24 cellular contexts compared by ENCODE assay signal in genomic region chr13:43031881-43032280, GRCh38. TPM values are rescaled to one million over a fixed set of nuclear protein-coding genes. Genes with fewer than 3 reads are reported as not detected.
DNase-seq lines count a peak whose midpoint lies in the region; ATAC-seq and TF ChIP-seq lines count a peak whose summit lies in the region.
"Had no signal": no experiment of that assay in that cellular context is flagged by ENCODE, and none has a peak within 500 bp of the region (broad histone marks: within the 10 kb centered on the region; RNA-seq: fewer than 3 reads in every experiment).

No MANE protein-coding gene starts in this region.

- TF ChIP-seq CTCF in AG10803 (conservative IDR thresholded peaks at IDR 0.05; ENCODE audit: low read length) (no peak), NB4 (IDR thresholded peaks at IDR 0.05; ENCODE audit: low read depth, low read length) (no peak), endothelial cell (IDR thresholded peaks at IDR 0.05; ENCODE audit: unreplicated experiment) (no peak), thyroid gland (IDR thresholded peaks at IDR 0.05) (no peak)

- H3K9ac ChIP-seq in mesenchymal stem cell (ENCODE audit: low read length), result no peak overlapping the region
- H3K9ac ChIP-seq: BLaER1, SK-N-SH had no signal

- H2BK120ac ChIP-seq in mesenchymal stem cell (ENCODE audit: low read depth, low read length), result no peak overlapping the region

- no peaks in the 10 kb centered on the region for H3K9me3 Mint-ChIP-seq in endothelial cell (ENCODE audit: unreplicated experiment)
- H3K9me3 Mint-ChIP-seq: CD4-positive, alpha-beta T cell had no signal

- 95% methylated on average over 4 of the region's 4 CpGs for WGBS in mesenchymal stem cell
- WGBS in thyroid gland, 2 donors, result 79 to 88% methylated on average over 4 of the region's 4 CpGs

- no peak overlapping the region for H3K23ac ChIP-seq in mesenchymal stem cell (ENCODE audit: low read length in 2 of 2)

- no peak for ATAC-seq in GM19455 (IDR thresholded peaks at IDR 0.05; ENCODE audit: unreplicated experiment)
- ATAC-seq: GM12878 had no signal

- H3K4me1 ChIP-seq in mesenchymal stem cell (ENCODE audit: control insufficient read depth, insufficient read depth, low read depth, low read length), result peaks cover 1% of the 10 kb centered on the region
- peaks cover 15 to 26% of the 10 kb centered on the region in 2 donors for H3K4me1 ChIP-seq in thyroid gland
- H3K4me1 ChIP-seq: BLaER1 had no signal

- no peaks in the 10 kb centered on the region for H3K4me1 Mint-ChIP-seq in endothelial cell (ENCODE audit: unreplicated experiment)

- no peaks in the 10 kb centered on the region for H3K27me3 Mint-ChIP-seq in endothelial cell (ENCODE audit: unreplicated experiment)
- H3K27me3 Mint-ChIP-seq: CD4-positive, alpha-beta T cell had no signal

- H3K27ac Mint-ChIP-seq in endothelial cell (ENCODE audit: unreplicated experiment), result peak overlapping the region; percentile 24
- H3K27ac Mint-ChIP-seq: CD4-positive, alpha-beta T cell had no signal

- H2AFZ ChIP-seq in mesenchymal stem cell (ENCODE audit: low read depth, low read length), result no peak overlapping the region

- H3K18ac ChIP-seq in mesenchymal stem cell (ENCODE audit: low read depth in 1 of 2, low read length in 2 of 2), result no peak overlapping the region

- no peak overlapping the region for H4K91ac ChIP-seq in mesenchymal stem cell (ENCODE audit: low read length)

- no peak overlapping the region for H2BK12ac ChIP-seq in mesenchymal stem cell (ENCODE audit: low read length in 2 of 2)

- no peak for TF ChIP-seq POLR2A in NB4 (IDR thresholded peaks at IDR 0.05; ENCODE audit: extremely low read depth, insufficient read length)
- no peak for TF ChIP-seq POLR2A in thyroid gland (IDR thresholded peaks at IDR 0.05)

- H3K4me3 ChIP-seq in AG10803 (ENCODE audit: low read length) (no peak overlapping the region), NB4 (ENCODE audit: low read depth, low read length) (no peak overlapping the region), mesenchymal stem cell (ENCODE audit: insufficient read depth in 1 of 2, low read depth in 1 of 2, low read length in 2 of 2) (no peak overlapping the region), thyroid gland (replicated peaks in 1 of 3) (no peak overlapping the region)
- H3K4me3 ChIP-seq: BLaER1, GM12878 had no signal

- no peak overlapping the region for H4K8ac ChIP-seq in mesenchymal stem cell (ENCODE audit: low read length)

- no peak overlapping the region for H2BK15ac ChIP-seq in mesenchymal stem cell (ENCODE audit: low read depth, poor library complexity, severe bottlenecking)

- no peak overlapping the region for H2AK5ac ChIP-seq in mesenchymal stem cell (ENCODE audit: low read length, severe bottlenecking)

- H3K14ac ChIP-seq in mesenchymal stem cell (ENCODE audit: low read length in 2 of 2), result no peak overlapping the region

- H3K27ac ChIP-seq in mesenchymal stem cell (ENCODE audit: low read length, poor library complexity, severe bottlenecking) (no peak overlapping the region), thyroid gland (no peak overlapping the region)
- H3K27ac ChIP-seq: BLaER1 had no signal

- H3K4me2 ChIP-seq in mesenchymal stem cell (ENCODE audit: low read length, poor library complexity, severe bottlenecking), result no peak overlapping the region
- H3K4me2 ChIP-seq: BLaER1, SK-N-SH had no signal

- H3K79me1 ChIP-seq in mesenchymal stem cell (replicated peaks; ENCODE audit: low read length, poor library complexity, severe bottlenecking), result no peaks in the 10 kb centered on the region

- DNase-seq in AG10803 (ENCODE audit: low read depth) (peak; percentile 12), NB4 (ENCODE audit: low read depth) (peak; percentile 56), endothelial cell (ENCODE audit: low spot score) (no peak), mesenchymal stem cell (no peak), A172 (ENCODE audit: low spot score) (no peak), thyroid gland (no peak)
- no peak for DNase-seq in central memory CD4-positive, alpha-beta T cell
- DNase-seq: 8988T; CD4-positive, alpha-beta T cell; COR-L47; HCEC 1CT; IMR-90; KG1; MM.1S; NCI-H1105 treated with DMSO at 0.1 percent for 48 hours; NCI-H146; NCI-H1930; NCI-H2107; NCI-H524; NCI-H774; SK-N-SH had no signal

- H2BK5ac ChIP-seq in mesenchymal stem cell (ENCODE audit: low read depth, low read length, poor library complexity, severe bottlenecking), result peak overlapping the region; percentile 36

- H3K9me3 ChIP-seq in mesenchymal stem cell (ENCODE audit: control insufficient read depth, low read length) (no peaks in the 10 kb centered on the region), thyroid gland (no peaks in the 10 kb centered on the region)
- H3K9me3 ChIP-seq: BLaER1, SK-N-SH had no signal

- intact Hi-C loops in thyroid gland (cut with DNase I), result no loop called here

- no peak overlapping the region for H3K4me3 Mint-ChIP-seq in endothelial cell (ENCODE audit: unreplicated experiment)
- H3K4me3 Mint-ChIP-seq: CD4-positive, alpha-beta T cell had no signal

- H3K36me3 ChIP-seq in mesenchymal stem cell (ENCODE audit: control insufficient read depth in 1 of 2, insufficient read depth in 2 of 2, low read depth in 1 of 2, low read length in 2 of 2) (peaks cover 0 to 21% of the 10 kb centered on the region in 2 experiments), thyroid gland (no peaks in the 10 kb centered on the region)
- H3K36me3 ChIP-seq: BLaER1 had no signal

- H3K27me3 ChIP-seq in mesenchymal stem cell (ENCODE audit: control insufficient read depth in 1 of 2, insufficient read depth in 1 of 2, low read length in 2 of 2) (no peaks in the 10 kb centered on the region), thyroid gland (no peaks in the 10 kb centered on the region)
- H3K27me3 ChIP-seq: BLaER1 had no signal

- H3K36me3 Mint-ChIP-seq in endothelial cell (ENCODE audit: low read depth, unreplicated experiment), result peaks cover 8% of the 10 kb centered on the region

- H3K4ac ChIP-seq in mesenchymal stem cell (ENCODE audit: low read depth in 1 of 2, low read length in 2 of 2), result no peak overlapping the region

RNA-seq across cellular contexts. Expression of gene DNAJC15, which starts 8.5 kb away (rescaled TPM):
- total RNA-seq in endothelial cell (ENCODE audit: unreplicated experiment) (13.9 TPM), thyroid gland (10 to 100 TPM; 11.0 to 18.3 (median 12.5) TPM)
- 0.14 TPM for polyA plus RNA-seq in mesenchymal stem cell (2013, experiment 1 of 2)
- polyA plus RNA-seq in mesenchymal stem cell (2013, experiment 2 of 2), result 0.11 TPM
- 3.4 and 5.4 TPM in 2 replicates for total RNA-seq in A172 (2014; rRNA removed; shearing (Covaris generic))

RNA-seq across cellular contexts. Expression of gene EPSTI1, which starts 39.8 kb away (rescaled TPM):
- total RNA-seq in endothelial cell (ENCODE audit: unreplicated experiment), result 0.77 TPM
- 9.4 TPM for polyA plus RNA-seq in mesenchymal stem cell (2013, experiment 1 of 2)
- polyA plus RNA-seq in mesenchymal stem cell (2013, experiment 2 of 2), result 9.6 TPM
- total RNA-seq in A172 (2014; rRNA removed; shearing (Covaris generic)), result 1.7 and 2.4 TPM in 2 replicates
- total RNA-seq in thyroid gland, result 10 to 100 TPM in 1 of 4 donors, 1 to 10 TPM in 3; 3.8 to 12.8 (median 6.0) TPM

Comparison
In these comparisons a context has a peak if more than half of its experiments do, and no peak if none do; other contexts are left out.
1. DNase-seq: peak in AG10803 (single experiment) and NB4 (single experiment); none in endothelial cell (single experiment), mesenchymal stem cell (single experiment), A172 (single experiment), central memory CD4-positive, alpha-beta T cell (single experiment) and thyroid gland (0 of 2).